In genomic region chr12:41293011-41293410, GRCh38 we compare ENCODE assay signal across 20 cellular contexts.
DNase-seq lines count a peak whose midpoint lies in the region; ATAC-seq, FAIRE-seq and TF ChIP-seq lines count a peak whose summit lies in the region.
"Had no signal": no experiment of that assay in that cellular context is flagged by ENCODE, and none has a peak within 500 bp of the region (broad histone marks: within the 10 kb centered on the region; RNA-seq: fewer than 3 reads in every experiment).

No MANE protein-coding gene starts in this region.

- no peaks in the 10 kb centered on the region for H3K9me3 Mint-ChIP-seq in activated naive CD4-positive, alpha-beta T cell treated with anti-CD3 and anti-CD28 coated beads, Interleukin-2, amount 50 U/mL, for 24 hours
- no peaks in the 10 kb centered on the region for H3K9me3 Mint-ChIP-seq in activated naive CD4-positive, alpha-beta T cell treated with anti-CD3 and anti-CD28 coated beads for 36 hours
- H3K9me3 Mint-ChIP-seq: H9 had no signal

- H3K4me3 ChIP-seq in keratinocyte (ENCODE audit: control insufficient read depth in 2 of 3, extremely low read depth in 1 of 3, insufficient read depth in 2 of 3, low read depth in 1 of 3, low read length in 3 of 3): peak overlapping the region in 2 of 3 experiments; percentile 4 to 24
- H3K4me3 ChIP-seq: BLaER1, GM12878, K562, Peyer's patch had no signal

- H3K27me3 Mint-ChIP-seq in activated naive CD4-positive, alpha-beta T cell treated with anti-CD3 and anti-CD28 coated beads, Interleukin-2, amount 50 U/mL, for 24 hours: peaks cover 3% of the 10 kb centered on the region
- peaks cover 6% of the 10 kb centered on the region for H3K27me3 Mint-ChIP-seq in activated naive CD4-positive, alpha-beta T cell treated with anti-CD3 and anti-CD28 coated beads for 36 hours (ENCODE audit: low read depth)

- peak overlapping the region; percentile 29 for H3K9ac ChIP-seq in keratinocyte (ENCODE audit: control insufficient read depth, extremely low read depth, insufficient read depth, low read length)
- H3K9ac ChIP-seq: BLaER1 had no signal

- peak overlapping the region; percentile 76 for H2AFZ ChIP-seq in keratinocyte (ENCODE audit: control insufficient read depth, low read length)

- H3K27me3 ChIP-seq in keratinocyte (ENCODE audit: control insufficient read depth, extremely low read depth, insufficient read depth, low read length): no peaks in the 10 kb centered on the region
- H3K27me3 ChIP-seq: BLaER1, Peyer's patch had no signal

- dilution Hi-C loops in keratinocyte (cut with MboI; ENCODE audit: extremely low pct_ligation_motif_present, low sequenced_read_pairs): no loop called here

- CTCF ChIA-PET in activated naive CD4-positive, alpha-beta T cell treated with anti-CD3 and anti-CD28 coated beads for 36 hours (lab: Charles Lee): interaction anchor here (0.5 kb wide), 1 partner anchor 62 kb away, joined by 3 read pairs; no protein-coding TSS in a partner anchor

- H3K4me3 Mint-ChIP-seq in activated naive CD4-positive, alpha-beta T cell treated with anti-CD3 and anti-CD28 coated beads, Interleukin-2, amount 50 U/mL, for 24 hours: no peak overlapping the region
- H3K4me3 Mint-ChIP-seq in activated naive CD4-positive, alpha-beta T cell treated with anti-CD3 and anti-CD28 coated beads for 36 hours: no peak overlapping the region
- H3K4me3 Mint-ChIP-seq: H9 had no signal

- TF ChIP-seq CTCF in keratinocyte (optimal IDR thresholded peaks at IDR 0.05 in 1 of 3, IDR thresholded peaks at IDR 0.05 in 1 of 3, conservative IDR thresholded peaks at IDR 0.05 in 1 of 3; ENCODE audit: extremely low read depth in 1 of 3, insufficient read depth in 2 of 3, low read length in 3 of 3): no peak

- H3K36me3 Mint-ChIP-seq in activated naive CD4-positive, alpha-beta T cell treated with anti-CD3 and anti-CD28 coated beads, Interleukin-2, amount 50 U/mL, for 24 hours: no peaks in the 10 kb centered on the region
- no peaks in the 10 kb centered on the region for H3K36me3 Mint-ChIP-seq in activated naive CD4-positive, alpha-beta T cell treated with anti-CD3 and anti-CD28 coated beads for 36 hours (ENCODE audit: low read depth)

- no peaks in the 10 kb centered on the region for H3K36me3 ChIP-seq in keratinocyte (ENCODE audit: control insufficient read depth in 2 of 2, extremely low read depth in 1 of 2, insufficient read depth in 2 of 2, low read length in 2 of 2)
- H3K36me3 ChIP-seq: BLaER1, Peyer's patch had no signal

- H4K20me1 ChIP-seq in keratinocyte (ENCODE audit: control insufficient read depth, extremely low read depth, insufficient read depth, low read length): no peaks in the 10 kb centered on the region
- H4K20me1 ChIP-seq: BLaER1 had no signal

- peak overlapping the region; percentile 55 for H3K27ac Mint-ChIP-seq in activated naive CD4-positive, alpha-beta T cell treated with anti-CD3 and anti-CD28 coated beads, Interleukin-2, amount 50 U/mL, for 24 hours
- H3K27ac Mint-ChIP-seq in activated naive CD4-positive, alpha-beta T cell treated with anti-CD3 and anti-CD28 coated beads for 36 hours: no peak overlapping the region
- H3K27ac Mint-ChIP-seq: H9 had no signal

- H3K4me2 ChIP-seq in keratinocyte (ENCODE audit: control insufficient read depth, extremely low read depth, insufficient read depth, low read depth, low read length): peak overlapping the region; percentile 72
- H3K4me2 ChIP-seq: BLaER1 had no signal

- no peaks in the 10 kb centered on the region for H3K9me3 ChIP-seq in keratinocyte (ENCODE audit: control insufficient read depth, low read depth, low read length)
- H3K9me3 ChIP-seq: BLaER1, Peyer's patch had no signal

- ATAC-seq in HG02759 (IDR thresholded peaks at IDR 0.05; ENCODE audit: unreplicated experiment) (no peak), GM18520 (IDR thresholded peaks at IDR 0.05; ENCODE audit: unreplicated experiment) (no peak)
- ATAC-seq: GM12878, K562 had no signal

- no peaks in the 10 kb centered on the region for H3K9me1 ChIP-seq in keratinocyte (ENCODE audit: control insufficient read depth, extremely low read depth, insufficient read depth, low read length)

- peak; percentile 57 for FAIRE-seq in keratinocyte (lab: Jason Lieb, UNC)
- no peak for FAIRE-seq in urothelium cell line (lab: Jason Lieb, UNC)
- FAIRE-seq: GM12878, GM19239, K562 had no signal

- DNase-seq in activated naive CD4-positive, alpha-beta T cell treated with anti-CD3 and anti-CD28 coated beads for 36 hours: no peak
- DNase-seq in SW480 (ENCODE audit: low spot score) (peak; percentile 74), keratinocyte (ENCODE audit: low read depth, low spot score) (peak; percentile 66), urothelium cell line (ENCODE audit: low spot score) (peak; percentile 54), COR-L47 (lab: John Stamatoyannopoulos, UW) (no peak)
- DNase-seq: DMS53, H9, NCI-H1092, NCI-H2107, NCI-H774, Peyer's patch, SIG-M5 had no signal

- no peaks in the 10 kb centered on the region for H3K4me1 Mint-ChIP-seq in activated naive CD4-positive, alpha-beta T cell treated with anti-CD3 and anti-CD28 coated beads, Interleukin-2, amount 50 U/mL, for 24 hours
- H3K4me1 Mint-ChIP-seq in activated naive CD4-positive, alpha-beta T cell treated with anti-CD3 and anti-CD28 coated beads for 36 hours (ENCODE audit: low read depth): no peaks in the 10 kb centered on the region
- H3K4me1 Mint-ChIP-seq: H9 had no signal

- H3K4me1 ChIP-seq in keratinocyte (ENCODE audit: control insufficient read depth, extremely low read depth, insufficient read depth, low read length): peaks cover 16% of the 10 kb centered on the region
- H3K4me1 ChIP-seq: BLaER1, Peyer's patch had no signal

- peak overlapping the region; percentile 79 for H3K27ac ChIP-seq in keratinocyte (ENCODE audit: control insufficient read depth, insufficient read depth, low read length)
- H3K27ac ChIP-seq: 22Rv1, BLaER1, Peyer's patch had no signal

- intact Hi-C loops in activated naive CD4-positive, alpha-beta T cell treated with anti-CD3 and anti-CD28 coated beads for 36 hours (cut with micrococcal nuclease): no loop called here

- H3K79me2 ChIP-seq in keratinocyte (ENCODE audit: control insufficient read depth, insufficient read depth, low read length): no peaks in the 10 kb centered on the region

Comparison
In these comparisons a context has a peak if more than half of its experiments do, and no peak if none do; other contexts are left out.
1. DNase-seq: peak in SW480 (single experiment), keratinocyte (single experiment) and urothelium cell line (single experiment); none in activated naive CD4-positive, alpha-beta T cell treated with anti-CD3 and anti-CD28 coated beads for 36 hours (single experiment) and COR-L47 (single experiment).